In the genomic region with DNA sequence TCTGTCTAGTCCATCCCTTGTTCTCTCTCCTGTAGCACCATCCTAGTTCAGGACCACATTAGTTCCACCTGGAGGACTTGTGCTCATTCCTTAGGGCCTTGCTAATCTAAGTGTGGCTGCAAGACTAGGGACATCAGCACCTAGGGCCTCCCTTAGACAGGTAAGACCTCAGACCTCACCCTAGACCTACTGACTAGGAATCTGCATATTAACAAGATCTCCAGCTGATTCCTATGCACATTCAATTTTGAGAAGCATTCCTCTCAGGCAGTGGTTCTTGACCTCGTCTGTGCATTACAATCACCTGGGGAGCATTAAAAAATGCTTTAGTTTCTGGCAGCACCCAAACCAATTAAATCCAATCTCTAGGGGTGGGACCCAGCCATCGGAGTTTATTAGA, we compare ENCODE assay signal across 19 cellular contexts.
DNase-seq lines count a peak whose midpoint lies in the region; ATAC-seq and TF ChIP-seq lines count a peak whose summit lies in the region.
"Had no signal": no experiment of that assay in that cellular context is flagged by ENCODE, and none has a peak within 500 bp of the region (broad histone marks: within the 10 kb centered on the region; RNA-seq: fewer than 3 reads in every experiment).

No MANE protein-coding gene starts in this region.

- peak overlapping the region; percentile 61 for H3K4me2 ChIP-seq in GM23338

- no peak overlapping the region for H3K9ac ChIP-seq in iPS-18a (ENCODE audit: low read length)
- H3K9ac ChIP-seq: BLaER1, GM23248 had no signal

- ATAC-seq in GM23338: peak; percentile 45
- peak; percentile 51 for ATAC-seq in WTC11
- ATAC-seq in Right ventricle myocardium superior (ENCODE audit: poor library complexity): no peak
- ATAC-seq: CD8-positive, alpha-beta T cell; GM12878 had no signal

- H3K27ac Mint-ChIP-seq in GM23338 (no peak overlapping the region), WTC11 (no peak overlapping the region)
- H3K27ac Mint-ChIP-seq: B cell; CD4-positive, CD25-positive, alpha-beta regulatory T cell; CD8-positive, alpha-beta T cell had no signal

- 0 out of 2 replicates have a peak, but pooled peaks cover 3% of the 10 kb centered on the region for H3K9me2 ChIP-seq in GM23338 (ENCODE audit: insufficient read depth)

- H3K4me3 ChIP-seq in GM23338 (peak overlapping the region; percentile 15; the same call in 1 of the 2 replicates), iPS-18a (ENCODE audit: low read length) (peak overlapping the region; percentile 2), esophagus squamous epithelium (no peak overlapping the region)
- H3K4me3 ChIP-seq: BLaER1, GM12878, GM23248, HAP-1 had no signal

- no peaks in the 10 kb centered on the region for H3K79me2 ChIP-seq in GM23338 (replicated peaks; ENCODE audit: insufficient read depth)

- H3K36me3 ChIP-seq in GM23338 (ENCODE audit: insufficient read depth) (no peaks in the 10 kb centered on the region), iPS-18a (ENCODE audit: control insufficient read depth, low read depth, low read length) (no peaks in the 10 kb centered on the region), esophagus squamous epithelium (no peaks in the 10 kb centered on the region)
- H3K36me3 ChIP-seq: BLaER1, HAP-1 had no signal

- H3F3A ChIP-seq in GM23338 (replicated peaks; ENCODE audit: low read depth): no peaks in the 10 kb centered on the region

- H2AFZ ChIP-seq in GM23338: no peak overlapping the region
- H2AFZ ChIP-seq: GM23248 had no signal

- H3K4me1 ChIP-seq in GM23338 (ENCODE audit: insufficient read depth) (peaks cover 30% of the 10 kb centered on the region), iPS-18a (ENCODE audit: control insufficient read depth, low read depth, low read length) (peaks cover 29% of the 10 kb centered on the region), esophagus squamous epithelium (peaks cover 0 to under 1% (median 0%) of the 10 kb centered on the region in 3 donors)
- H3K4me1 ChIP-seq: HAP-1 had no signal

- intact Hi-C loops in Right ventricle myocardium superior (cut with DNase I) (no loop called here), esophagus squamous epithelium (cut with DNase I) (no loop called here)

- WGBS in esophagus squamous epithelium, 2 donors: 72 to 76% methylated on average over 2 of the region's 2 CpGs

- no peak for TF ChIP-seq POLR2A in esophagus squamous epithelium (IDR thresholded peaks at IDR 0.05)

- no peaks in the 10 kb centered on the region for H4K20me1 ChIP-seq in GM23338 (replicated peaks; ENCODE audit: insufficient read depth)
- H4K20me1 ChIP-seq: BLaER1 had no signal

- H3K27me3 Mint-ChIP-seq in GM23338 (ENCODE audit: insufficient read depth, low read depth, poor library complexity) (peaks cover 35% of the 10 kb centered on the region), WTC11 (ENCODE audit: low read depth) (peaks cover 68% of the 10 kb centered on the region)

- CTCF ChIA-PET in WTC11 (lab: Charles Lee): no interaction called here

- H3K4me3 Mint-ChIP-seq in GM23338 (no peak overlapping the region), WTC11 (no peak overlapping the region)
- H3K4me3 Mint-ChIP-seq: B cell; CD4-positive, CD25-positive, alpha-beta regulatory T cell; CD8-positive, alpha-beta T cell had no signal

- H3K4me1 Mint-ChIP-seq in GM23338: peaks cover 44% of the 10 kb centered on the region
- H3K4me1 Mint-ChIP-seq in WTC11: peaks cover 45% of the 10 kb centered on the region
- H3K4me1 Mint-ChIP-seq: B cell had no signal

- POLR2A ChIA-PET in WTC11 (lab: Charles Lee): no interaction called here

- H3K27ac ChIP-seq in GM23338 (ENCODE audit: low read depth): no peak overlapping the region
- H3K27ac ChIP-seq in iPS-18a (ENCODE audit: low read length): no peak overlapping the region
- H3K27ac ChIP-seq in esophagus squamous epithelium: no peak overlapping the region
- H3K27ac ChIP-seq: 22Rv1, BLaER1, C4-2B, GM23248 had no signal

- no peak for TF ChIP-seq CTCF in GM23338 (conservative IDR thresholded peaks at IDR 0.05; ENCODE audit: low read depth in 2 of 2)
- TF ChIP-seq CTCF in WTC11 (IDR thresholded peaks at IDR 0.05): no peak
- no peak for TF ChIP-seq CTCF in esophagus squamous epithelium (IDR thresholded peaks at IDR 0.05)

- no peak for DNase-seq in GM23338 (ENCODE audit: low spot score)
- no peak for DNase-seq in WTC11 (ENCODE audit: low spot score)
- DNase-seq in NCI-H2227 treated with DMSO at 0.1 percent for 48 hours (lab: John Stamatoyannopoulos, UW): no peak
- DNase-seq in Right ventricle myocardium superior: no peak
- DNase-seq in esophagus squamous epithelium (lab: John Stamatoyannopoulos, UW): no peak
- DNase-seq: CD4-positive, CD25-positive, alpha-beta regulatory T cell; CD8-positive, alpha-beta T cell; DMS 273 treated with DMSO at 0.1 percent for 48 hours; DMS79; EL; GDM1; GM23248 had no signal

- H3K9me3 Mint-ChIP-seq in GM23338 (peaks cover 8% of the 10 kb centered on the region; the same call in 2 of the 3 replicates), WTC11 (no peaks in the 10 kb centered on the region)
- H3K9me3 Mint-ChIP-seq: CD8-positive, alpha-beta T cell had no signal

- peaks cover 7% of the 10 kb centered on the region; the same call in 2 of the 3 replicates for H3K36me3 Mint-ChIP-seq in GM23338 (ENCODE audit: low read depth)
- H3K36me3 Mint-ChIP-seq in WTC11: no peaks in the 10 kb centered on the region
- H3K36me3 Mint-ChIP-seq: CD4-positive, CD25-positive, alpha-beta regulatory T cell; CD8-positive, alpha-beta T cell had no signal

- H3K27me3 ChIP-seq in GM23338 (ENCODE audit: insufficient read depth) (peaks cover 25% of the 10 kb centered on the region), iPS-18a (ENCODE audit: control insufficient read depth, insufficient read depth, low read length) (peaks cover 23% of the 10 kb centered on the region), esophagus squamous epithelium (no peaks in the 10 kb centered on the region)
- H3K27me3 ChIP-seq: BLaER1 had no signal

- no peaks in the 10 kb centered on the region for H3K9me3 ChIP-seq in iPS-18a (ENCODE audit: control insufficient read depth, low read depth, low read length)
- no peaks in the 10 kb centered on the region for H3K9me3 ChIP-seq in esophagus squamous epithelium
- H3K9me3 ChIP-seq: BLaER1, HAP-1 had no signal

TF ChIP-seq in WTC11, 78 proteins besides CTCF, POLR2A, EP300 and RAD21 (continues in another document):
- TF ChIP-seq CREM (CRISPR knock-in tag; IDR thresholded peaks at IDR 0.05) (0 out of 2 replicates have a peak, but pooled peaks have one; percentile 26), JAZF1 (CRISPR knock-in tag; IDR thresholded peaks at IDR 0.05) (no peak), KAT7 (CRISPR knock-in tag; IDR thresholded peaks at IDR 0.05; ENCODE audit: borderline replicate concordance) (no peak), HMGA2 (CRISPR knock-in tag; IDR thresholded peaks at IDR 0.05) (no peak), ZBTB21 (CRISPR knock-in tag; IDR thresholded peaks at IDR 0.05; ENCODE audit: borderline replicate concordance) (no peak), NR2C2 (CRISPR knock-in tag; IDR thresholded peaks at IDR 0.05) (no peak), HMGXB4 (CRISPR knock-in tag; IDR thresholded peaks at IDR 0.05) (no peak), TEAD1 (CRISPR knock-in tag; IDR thresholded peaks at IDR 0.05) (peak; percentile 75; the same call in 1 of the 2 replicates), RORB (CRISPR knock-in tag; IDR thresholded peaks at IDR 0.05) (no peak)
- TF ChIP-seq, protein P1, sequence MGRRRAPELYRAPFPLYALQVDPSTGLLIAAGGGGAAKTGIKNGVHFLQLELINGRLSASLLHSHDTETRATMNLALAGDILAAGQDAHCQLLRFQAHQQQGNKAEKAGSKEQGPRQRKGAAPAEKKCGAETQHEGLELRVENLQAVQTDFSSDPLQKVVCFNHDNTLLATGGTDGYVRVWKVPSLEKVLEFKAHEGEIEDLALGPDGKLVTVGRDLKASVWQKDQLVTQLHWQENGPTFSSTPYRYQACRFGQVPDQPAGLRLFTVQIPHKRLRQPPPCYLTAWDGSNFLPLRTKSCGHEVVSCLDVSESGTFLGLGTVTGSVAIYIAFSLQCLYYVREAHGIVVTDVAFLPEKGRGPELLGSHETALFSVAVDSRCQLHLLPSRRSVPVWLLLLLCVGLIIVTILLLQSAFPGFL (CRISPR knock-in tag; IDR thresholded peaks at IDR 0.05; ENCODE audit: borderline replicate concordance): no peak

Comparison
In these comparisons a context has a peak if more than half of its experiments do, and no peak if none do; other contexts are left out.
1. H3K4me3 ChIP-seq: peak in GM23338 (single experiment) and iPS-18a (single experiment); none in esophagus squamous epithelium (0 of 4).